Comparison of ENCODE assay signal across 2 cellular contexts in the genomic region with DNA sequence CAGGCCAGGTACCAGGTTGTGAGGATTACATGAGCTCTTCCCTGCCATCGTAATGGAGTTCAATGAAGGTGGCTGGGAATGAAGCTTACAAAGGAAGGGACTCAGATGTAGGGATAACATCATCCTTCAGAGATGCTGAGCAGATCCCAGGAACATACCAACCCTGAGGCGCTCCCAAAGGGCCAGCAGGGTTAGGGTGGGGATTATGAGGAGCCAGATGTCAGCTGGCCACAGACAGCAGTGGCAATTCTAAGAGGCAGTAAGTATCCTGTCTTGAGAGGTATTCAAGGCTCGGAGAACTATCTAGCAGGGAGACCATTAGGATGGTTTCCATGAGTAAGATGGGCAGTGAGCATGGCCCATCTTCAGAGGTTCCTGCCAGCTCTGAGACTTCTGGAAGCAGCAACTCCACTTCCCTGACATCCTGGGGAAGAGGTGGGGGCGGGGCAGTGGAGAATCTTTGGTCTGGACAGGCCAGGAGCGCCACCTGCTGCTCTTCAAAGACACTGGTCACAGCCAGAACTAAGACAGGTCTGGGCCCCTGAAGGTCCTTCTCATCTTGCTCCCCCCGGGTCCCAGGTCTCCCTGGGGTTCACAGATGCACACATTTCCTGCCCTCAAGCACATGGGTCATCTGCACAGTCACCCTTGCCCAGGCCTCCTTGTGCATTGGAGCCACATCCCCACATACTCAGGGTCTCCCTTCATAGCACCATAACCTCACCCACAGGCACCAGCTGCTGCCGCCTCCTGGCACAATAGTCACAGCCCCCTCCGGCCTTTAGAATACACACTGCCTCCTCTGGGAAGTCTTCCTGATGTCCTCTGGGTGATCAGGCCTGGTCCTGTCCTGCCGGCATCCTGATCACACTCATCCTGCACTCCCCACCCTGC.
TF ChIP-seq lines count a peak whose summit lies in the region.

No MANE protein-coding gene starts in this region.

TF ChIP-seq in HEK293, 187 proteins besides CTCF, POLR2A, EP300 and RAD21 (continues in another document):
- TF ChIP-seq, protein P1, sequence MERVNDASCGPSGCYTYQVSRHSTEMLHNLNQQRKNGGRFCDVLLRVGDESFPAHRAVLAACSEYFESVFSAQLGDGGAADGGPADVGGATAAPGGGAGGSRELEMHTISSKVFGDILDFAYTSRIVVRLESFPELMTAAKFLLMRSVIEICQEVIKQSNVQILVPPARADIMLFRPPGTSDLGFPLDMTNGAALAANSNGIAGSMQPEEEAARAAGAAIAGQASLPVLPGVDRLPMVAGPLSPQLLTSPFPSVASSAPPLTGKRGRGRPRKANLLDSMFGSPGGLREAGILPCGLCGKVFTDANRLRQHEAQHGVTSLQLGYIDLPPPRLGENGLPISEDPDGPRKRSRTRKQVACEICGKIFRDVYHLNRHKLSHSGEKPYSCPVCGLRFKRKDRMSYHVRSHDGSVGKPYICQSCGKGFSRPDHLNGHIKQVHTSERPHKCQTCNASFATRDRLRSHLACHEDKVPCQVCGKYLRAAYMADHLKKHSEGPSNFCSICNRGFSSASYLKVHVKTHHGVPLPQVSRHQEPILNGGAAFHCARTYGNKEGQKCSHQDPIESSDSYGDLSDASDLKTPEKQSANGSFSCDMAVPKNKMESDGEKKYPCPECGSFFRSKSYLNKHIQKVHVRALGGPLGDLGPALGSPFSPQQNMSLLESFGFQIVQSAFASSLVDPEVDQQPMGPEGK (tag by site-specific recombination; IDR thresholded peaks at IDR 0.05), result peak; percentile 64; the same call in 1 of the 2 replicates
- no peak for TF ChIP-seq RBAK (tag by site-specific recombination; IDR thresholded peaks at IDR 0.05)
- TF ChIP-seq ZNF677 (tag by site-specific recombination; IDR thresholded peaks at IDR 0.05), result no peak
- no peak for TF ChIP-seq ZNF701 (tag by site-specific recombination; IDR thresholded peaks at IDR 0.05)
- TF ChIP-seq ZNF48 (tag by site-specific recombination; IDR thresholded peaks at IDR 0.05), result no peak
- 0 out of 2 replicates have a peak, but pooled peaks have one; percentile 12 for TF ChIP-seq BCL11A (tag by site-specific recombination; IDR thresholded peaks at IDR 0.05; ENCODE audit: low read depth)
- no peak for TF ChIP-seq ZBTB21 (tag by site-specific recombination; IDR thresholded peaks at IDR 0.05)
- TF ChIP-seq, protein P2, sequence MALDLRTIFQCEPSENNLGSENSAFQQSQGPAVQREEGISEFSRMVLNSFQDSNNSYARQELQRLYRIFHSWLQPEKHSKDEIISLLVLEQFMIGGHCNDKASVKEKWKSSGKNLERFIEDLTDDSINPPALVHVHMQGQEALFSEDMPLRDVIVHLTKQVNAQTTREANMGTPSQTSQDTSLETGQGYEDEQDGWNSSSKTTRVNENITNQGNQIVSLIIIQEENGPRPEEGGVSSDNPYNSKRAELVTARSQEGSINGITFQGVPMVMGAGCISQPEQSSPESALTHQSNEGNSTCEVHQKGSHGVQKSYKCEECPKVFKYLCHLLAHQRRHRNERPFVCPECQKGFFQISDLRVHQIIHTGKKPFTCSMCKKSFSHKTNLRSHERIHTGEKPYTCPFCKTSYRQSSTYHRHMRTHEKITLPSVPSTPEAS (tag by site-specific recombination; IDR thresholded peaks at IDR 0.05), result no peak
- no peak for TF ChIP-seq ZNF133 (tag by site-specific recombination; IDR thresholded peaks at IDR 0.05)
- no peak for TF ChIP-seq ZFP69B (tag by site-specific recombination; IDR thresholded peaks at IDR 0.05)
- no peak for TF ChIP-seq ZNF555 (tag by site-specific recombination; conservative IDR thresholded peaks at IDR 0.05)
- 0 out of 2 replicates have a peak, but pooled peaks have one; percentile 59 for TF ChIP-seq ZNF391 (tag by site-specific recombination; IDR thresholded peaks at IDR 0.05; ENCODE audit: borderline replicate concordance, low read depth)
- TF ChIP-seq, protein P3, sequence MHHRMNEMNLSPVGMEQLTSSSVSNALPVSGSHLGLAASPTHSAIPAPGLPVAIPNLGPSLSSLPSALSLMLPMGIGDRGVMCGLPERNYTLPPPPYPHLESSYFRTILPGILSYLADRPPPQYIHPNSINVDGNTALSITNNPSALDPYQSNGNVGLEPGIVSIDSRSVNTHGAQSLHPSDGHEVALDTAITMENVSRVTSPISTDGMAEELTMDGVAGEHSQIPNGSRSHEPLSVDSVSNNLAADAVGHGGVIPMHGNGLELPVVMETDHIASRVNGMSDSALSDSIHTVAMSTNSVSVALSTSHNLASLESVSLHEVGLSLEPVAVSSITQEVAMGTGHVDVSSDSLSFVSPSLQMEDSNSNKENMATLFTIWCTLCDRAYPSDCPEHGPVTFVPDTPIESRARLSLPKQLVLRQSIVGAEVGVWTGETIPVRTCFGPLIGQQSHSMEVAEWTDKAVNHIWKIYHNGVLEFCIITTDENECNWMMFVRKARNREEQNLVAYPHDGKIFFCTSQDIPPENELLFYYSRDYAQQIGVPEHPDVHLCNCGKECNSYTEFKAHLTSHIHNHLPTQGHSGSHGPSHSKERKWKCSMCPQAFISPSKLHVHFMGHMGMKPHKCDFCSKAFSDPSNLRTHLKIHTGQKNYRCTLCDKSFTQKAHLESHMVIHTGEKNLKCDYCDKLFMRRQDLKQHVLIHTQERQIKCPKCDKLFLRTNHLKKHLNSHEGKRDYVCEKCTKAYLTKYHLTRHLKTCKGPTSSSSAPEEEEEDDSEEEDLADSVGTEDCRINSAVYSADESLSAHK (tag by site-specific recombination; IDR thresholded peaks at IDR 0.05), result no peak
- TF ChIP-seq TRIM28 (IDR thresholded peaks at IDR 0.05; ENCODE audit: borderline replicate concordance, low read length), result peak; percentile 47; the same call in 1 of the 2 replicates
- TF ChIP-seq ZBTB17 (tag by site-specific recombination; IDR thresholded peaks at IDR 0.05), result peak; percentile 43
- TF ChIP-seq ZSCAN30 (tag by site-specific recombination; IDR thresholded peaks at IDR 0.05), result peak; percentile 53; the same call in 1 of the 2 replicates
- 0 out of 2 replicates have a peak, but pooled peaks have one; percentile 48 for TF ChIP-seq ZNF324 (tag by site-specific recombination; IDR thresholded peaks at IDR 0.05)
- no peak for TF ChIP-seq HOXA7 (CRISPR knock-in tag; IDR thresholded peaks at IDR 0.05; ENCODE audit: borderline replicate concordance)
- TF ChIP-seq, protein P4, sequence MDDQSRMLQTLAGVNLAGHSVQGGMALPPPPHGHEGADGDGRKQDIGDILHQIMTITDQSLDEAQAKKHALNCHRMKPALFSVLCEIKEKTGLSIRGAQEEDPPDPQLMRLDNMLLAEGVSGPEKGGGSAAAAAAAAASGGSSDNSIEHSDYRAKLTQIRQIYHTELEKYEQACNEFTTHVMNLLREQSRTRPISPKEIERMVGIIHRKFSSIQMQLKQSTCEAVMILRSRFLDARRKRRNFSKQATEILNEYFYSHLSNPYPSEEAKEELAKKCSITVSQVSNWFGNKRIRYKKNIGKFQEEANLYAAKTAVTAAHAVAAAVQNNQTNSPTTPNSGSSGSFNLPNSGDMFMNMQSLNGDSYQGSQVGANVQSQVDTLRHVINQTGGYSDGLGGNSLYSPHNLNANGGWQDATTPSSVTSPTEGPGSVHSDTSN (CRISPR knock-in tag; IDR thresholded peaks at IDR 0.05), result no peak
- TF ChIP-seq ZNF521 (tag by site-specific recombination; IDR thresholded peaks at IDR 0.05), result no peak
- no peak for TF ChIP-seq ZNF24 (tag by site-specific recombination; IDR thresholded peaks at IDR 0.05)
- TF ChIP-seq KLF16 (tag by site-specific recombination; IDR thresholded peaks at IDR 0.05), result no peak
- no peak for TF ChIP-seq FEZF1 (tag by site-specific recombination; IDR thresholded peaks at IDR 0.05)
- no peak for TF ChIP-seq ZNF174 (tag by site-specific recombination; IDR thresholded peaks at IDR 0.05)
- TF ChIP-seq ZNF501 (tag by site-specific recombination; IDR thresholded peaks at IDR 0.05), result peak; percentile 67; the same call in 1 of the 2 replicates
- TF ChIP-seq GLI4 (tag by site-specific recombination; IDR thresholded peaks at IDR 0.05), result no peak
- no peak for TF ChIP-seq ZNF473 (tag by site-specific recombination; IDR thresholded peaks at IDR 0.05)

TF ChIP-seq in H1, 55 proteins besides CTCF, POLR2A, EP300 and RAD21 (continued from another document and continues in another):
- TF ChIP-seq YY1 (IDR thresholded peaks at IDR 0.05; ENCODE audit: low read depth, low read length), result peak; percentile 55; the same call in 1 of the 2 replicates
- TF ChIP-seq GABPA (IDR thresholded peaks at IDR 0.05; ENCODE audit: borderline replicate concordance, insufficient read depth, low read length), result 0 out of 2 replicates have a peak, but pooled peaks have one; percentile 49
- TF ChIP-seq CREB1 (IDR thresholded peaks at IDR 0.05), result no peak
- TF ChIP-seq, protein P5, sequence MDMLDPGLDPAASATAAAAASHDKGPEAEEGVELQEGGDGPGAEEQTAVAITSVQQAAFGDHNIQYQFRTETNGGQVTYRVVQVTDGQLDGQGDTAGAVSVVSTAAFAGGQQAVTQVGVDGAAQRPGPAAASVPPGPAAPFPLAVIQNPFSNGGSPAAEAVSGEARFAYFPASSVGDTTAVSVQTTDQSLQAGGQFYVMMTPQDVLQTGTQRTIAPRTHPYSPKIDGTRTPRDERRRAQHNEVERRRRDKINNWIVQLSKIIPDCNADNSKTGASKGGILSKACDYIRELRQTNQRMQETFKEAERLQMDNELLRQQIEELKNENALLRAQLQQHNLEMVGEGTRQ (IDR thresholded peaks at IDR 0.05; ENCODE audit: low read length), result no peak
- TF ChIP-seq SP2 (IDR thresholded peaks at IDR 0.05; ENCODE audit: low read length), result no peak
- no peak for TF ChIP-seq GTF2F1 (IDR thresholded peaks at IDR 0.05; ENCODE audit: borderline replicate concordance, low read depth, low read length)
- TF ChIP-seq CHD2 (IDR thresholded peaks at IDR 0.05; ENCODE audit: low read length), result peak; percentile 55; the same call in 1 of the 2 replicates
- TF ChIP-seq, protein P6, sequence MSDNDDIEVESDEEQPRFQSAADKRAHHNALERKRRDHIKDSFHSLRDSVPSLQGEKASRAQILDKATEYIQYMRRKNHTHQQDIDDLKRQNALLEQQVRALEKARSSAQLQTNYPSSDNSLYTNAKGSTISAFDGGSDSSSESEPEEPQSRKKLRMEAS (IDR thresholded peaks at IDR 0.05), result no peak
- no peak for TF ChIP-seq RFX5 (IDR thresholded peaks at IDR 0.05; ENCODE audit: borderline replicate concordance, low read depth, low read length)
- TF ChIP-seq PHF8 (conservative IDR thresholded peaks at IDR 0.05; ENCODE audit: low read depth, low read length), result no peak
- TF ChIP-seq POLR2AphosphoS5 (IDR thresholded peaks at IDR 0.05; ENCODE audit: low read depth, low read length), result no peak
- peak in 1 of 2 experiments; percentile 61; a peak in 1 of 4 replicates for TF ChIP-seq SIN3A (conservative IDR thresholded peaks at IDR 0.05 in 1 of 2, IDR thresholded peaks at IDR 0.05 in 1 of 2; ENCODE audit: low read depth in 1 of 2, low read length in 2 of 2)
- TF ChIP-seq JUND (IDR thresholded peaks at IDR 0.05; ENCODE audit: low read length), result no peak
- TF ChIP-seq CHD1 (IDR thresholded peaks at IDR 0.05; ENCODE audit: low read depth, low read length), result no peak
- no peak for TF ChIP-seq ASH2L (IDR thresholded peaks at IDR 0.05; ENCODE audit: low read length)
- no peak for TF ChIP-seq POU5F1 (IDR thresholded peaks at IDR 0.05; ENCODE audit: low read depth, low read length)
- TF ChIP-seq TBP (IDR thresholded peaks at IDR 0.05; ENCODE audit: low read depth, low read length), result peak; percentile 30; the same call in 1 of the 2 replicates
- peak; percentile 35 for TF ChIP-seq NANOG (IDR thresholded peaks at IDR 0.05; ENCODE audit: insufficient read depth, low read depth, low read length, poor library complexity, severe bottlenecking)
- TF ChIP-seq RXRA (IDR thresholded peaks at IDR 0.05; ENCODE audit: insufficient read depth, low read depth, low read length), result peak; percentile 74; the same call in 1 of the 2 replicates
- TF ChIP-seq CBX5 (IDR thresholded peaks at IDR 0.05; ENCODE audit: low read depth, low read length), result no peak
- 0 out of 2 replicates have a peak, but pooled peaks have one; percentile 48 for TF ChIP-seq TCF12 (IDR thresholded peaks at IDR 0.05; ENCODE audit: low read depth, low read length)
- 0 out of 4 replicates have a peak, but pooled peaks of 1 of the 2 experiments have one; percentile 66 for TF ChIP-seq HDAC2 (IDR thresholded peaks at IDR 0.05; ENCODE audit: borderline replicate concordance in 1 of 2, low read depth in 2 of 2, low read length in 2 of 2)
- no peak for TF ChIP-seq CTBP2 (IDR thresholded peaks at IDR 0.05; ENCODE audit: borderline replicate concordance, insufficient read depth, insufficient read length, low read length)
- no peak for TF ChIP-seq NRF1 (IDR thresholded peaks at IDR 0.05; ENCODE audit: low read depth, low read length)
- no peak for TF ChIP-seq KDM5A (IDR thresholded peaks at IDR 0.05; ENCODE audit: low read length)
- TF ChIP-seq EGR1 (IDR thresholded peaks at IDR 0.05; ENCODE audit: borderline replicate concordance, low read depth, low read length), result no peak
